In the genomic region with DNA sequence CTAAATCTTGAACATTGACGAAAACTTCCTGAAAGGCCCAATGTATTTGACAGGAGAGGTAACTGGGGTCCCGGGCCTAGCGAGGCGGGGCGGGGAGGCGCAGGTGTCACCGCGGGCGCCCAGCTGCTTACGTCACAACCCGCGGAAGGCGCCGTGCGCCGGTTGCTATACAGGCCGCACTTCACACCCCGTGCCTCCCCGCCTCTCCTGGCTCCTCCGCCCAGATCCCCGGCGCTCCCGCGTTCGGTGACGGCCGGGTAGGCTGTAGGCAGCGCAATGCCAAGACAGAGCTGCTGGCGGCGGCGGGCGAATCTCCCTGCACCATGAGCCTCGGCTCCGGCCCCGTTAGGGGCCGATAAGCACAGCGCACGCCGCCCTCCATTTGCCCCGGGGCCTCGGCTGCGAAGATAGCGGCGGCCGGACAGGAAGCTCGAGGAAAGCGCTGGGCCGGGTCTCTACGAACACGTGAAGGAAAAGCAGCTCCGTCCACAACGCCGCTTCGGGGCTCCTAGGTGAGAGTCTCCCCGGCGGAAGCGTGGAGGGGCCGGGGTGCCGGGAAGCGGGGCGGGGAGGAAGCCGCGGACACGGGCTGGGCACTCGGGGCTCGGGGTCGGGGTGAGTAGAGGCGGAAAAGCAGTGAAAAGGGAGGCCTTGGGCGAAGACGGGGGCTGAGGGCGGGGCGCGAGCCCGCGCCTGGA, we compare ENCODE assay signal across 1 cellular context.
TF ChIP-seq lines count a peak whose summit lies in the region.

Gene RNF138 (plus strand): TSS at position 151 of the 698 bp plus-strand sequence. CDS start 903 bp downstream, outside the sequence.

TF ChIP-seq in K562, 482 proteins besides CTCF, POLR2A, EP300 and RAD21 (continued from another document and continues in another):
- TF ChIP-seq RNF219 (CRISPR knock-in tag; IDR thresholded peaks at IDR 0.05) (no peak), ZNF699 (CRISPR knock-in tag; IDR thresholded peaks at IDR 0.05; ENCODE audit: insufficient replicate concordance) (no peak), ZNF121 (CRISPR knock-in tag; conservative IDR thresholded peaks at IDR 0.05) (no peak), ATF6 (CRISPR knock-in tag; IDR thresholded peaks at IDR 0.05) (peak; percentile 60; the same call in 1 of the 2 replicates), BDP1 (IDR thresholded peaks at IDR 0.05; ENCODE audit: insufficient read depth, insufficient read length) (no peak), POLR2B (IDR thresholded peaks at IDR 0.05; ENCODE audit: low read depth, partially characterized antibody) (peak; percentile 73), ZBTB7A (IDR thresholded peaks at IDR 0.05; ENCODE audit: borderline replicate concordance, control insufficient read depth, low read depth, low read length) (peak; percentile 50; the same call in 1 of the 2 replicates), BCOR (IDR thresholded peaks at IDR 0.05) (0 out of 2 replicates have a peak, but pooled peaks have one; percentile 40), ZNF324 (CRISPR knock-in tag; IDR thresholded peaks at IDR 0.05) (no peak), FOXA3 (CRISPR knock-in tag; conservative IDR thresholded peaks at IDR 0.05 in 1 of 2, IDR thresholded peaks at IDR 0.05 in 1 of 2) (no peak), E2F4 (CRISPR knock-in tag; IDR thresholded peaks at IDR 0.05; ENCODE audit: low read depth) (peak; percentile 33; the same call in 1 of the 2 replicates), NR1H2 (CRISPR knock-in tag; IDR thresholded peaks at IDR 0.05) (no peak), FOS (IDR thresholded peaks at IDR 0.05; ENCODE audit: extremely low read depth, insufficient read length) (no peak), LEF1 (IDR thresholded peaks at IDR 0.05) (no peak), CBFB (CRISPR knock-in tag; IDR thresholded peaks at IDR 0.05) (no peak), KLF16 (IDR thresholded peaks at IDR 0.05) (no peak), FOXK1 (CRISPR knock-in tag; IDR thresholded peaks at IDR 0.05; ENCODE audit: borderline replicate concordance) (peak; percentile 38; the same call in 1 of the 2 replicates), SMARCE1 (IDR thresholded peaks at IDR 0.05) (no peak), POU5F1 (IDR thresholded peaks at IDR 0.05; ENCODE audit: borderline replicate concordance, low read depth, low read length, partially characterized antibody) (no peak), ZC3H4 (CRISPR knock-in tag; IDR thresholded peaks at IDR 0.05; ENCODE audit: borderline replicate concordance) (no peak), COPS2 (conservative IDR thresholded peaks at IDR 0.05) (no peak), NFRKB (IDR thresholded peaks at IDR 0.05; ENCODE audit: low read depth) (peak; percentile 65; the same call in 1 of the 2 replicates), BACH1 (tag; IDR thresholded peaks at IDR 0.05) (no peak), ZNF444 (CRISPR knock-in tag; IDR thresholded peaks at IDR 0.05) (no peak), ZNF707 (CRISPR knock-in tag; conservative IDR thresholded peaks at IDR 0.05) (no peak), SMARCC2 (IDR thresholded peaks at IDR 0.05; ENCODE audit: low read depth) (no peak), PPARD (CRISPR knock-in tag; IDR thresholded peaks at IDR 0.05) (no peak), TAF9B (IDR thresholded peaks at IDR 0.05; ENCODE audit: partially characterized antibody) (no peak)
- TF ChIP-seq, protein P1, sequence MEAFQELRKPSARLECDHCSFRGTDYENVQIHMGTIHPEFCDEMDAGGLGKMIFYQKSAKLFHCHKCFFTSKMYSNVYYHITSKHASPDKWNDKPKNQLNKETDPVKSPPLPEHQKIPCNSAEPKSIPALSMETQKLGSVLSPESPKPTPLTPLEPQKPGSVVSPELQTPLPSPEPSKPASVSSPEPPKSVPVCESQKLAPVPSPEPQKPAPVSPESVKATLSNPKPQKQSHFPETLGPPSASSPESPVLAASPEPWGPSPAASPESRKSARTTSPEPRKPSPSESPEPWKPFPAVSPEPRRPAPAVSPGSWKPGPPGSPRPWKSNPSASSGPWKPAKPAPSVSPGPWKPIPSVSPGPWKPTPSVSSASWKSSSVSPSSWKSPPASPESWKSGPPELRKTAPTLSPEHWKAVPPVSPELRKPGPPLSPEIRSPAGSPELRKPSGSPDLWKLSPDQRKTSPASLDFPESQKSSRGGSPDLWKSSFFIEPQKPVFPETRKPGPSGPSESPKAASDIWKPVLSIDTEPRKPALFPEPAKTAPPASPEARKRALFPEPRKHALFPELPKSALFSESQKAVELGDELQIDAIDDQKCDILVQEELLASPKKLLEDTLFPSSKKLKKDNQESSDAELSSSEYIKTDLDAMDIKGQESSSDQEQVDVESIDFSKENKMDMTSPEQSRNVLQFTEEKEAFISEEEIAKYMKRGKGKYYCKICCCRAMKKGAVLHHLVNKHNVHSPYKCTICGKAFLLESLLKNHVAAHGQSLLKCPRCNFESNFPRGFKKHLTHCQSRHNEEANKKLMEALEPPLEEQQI (IDR thresholded peaks at IDR 0.05) = no peak
- TF ChIP-seq, protein P2, sequence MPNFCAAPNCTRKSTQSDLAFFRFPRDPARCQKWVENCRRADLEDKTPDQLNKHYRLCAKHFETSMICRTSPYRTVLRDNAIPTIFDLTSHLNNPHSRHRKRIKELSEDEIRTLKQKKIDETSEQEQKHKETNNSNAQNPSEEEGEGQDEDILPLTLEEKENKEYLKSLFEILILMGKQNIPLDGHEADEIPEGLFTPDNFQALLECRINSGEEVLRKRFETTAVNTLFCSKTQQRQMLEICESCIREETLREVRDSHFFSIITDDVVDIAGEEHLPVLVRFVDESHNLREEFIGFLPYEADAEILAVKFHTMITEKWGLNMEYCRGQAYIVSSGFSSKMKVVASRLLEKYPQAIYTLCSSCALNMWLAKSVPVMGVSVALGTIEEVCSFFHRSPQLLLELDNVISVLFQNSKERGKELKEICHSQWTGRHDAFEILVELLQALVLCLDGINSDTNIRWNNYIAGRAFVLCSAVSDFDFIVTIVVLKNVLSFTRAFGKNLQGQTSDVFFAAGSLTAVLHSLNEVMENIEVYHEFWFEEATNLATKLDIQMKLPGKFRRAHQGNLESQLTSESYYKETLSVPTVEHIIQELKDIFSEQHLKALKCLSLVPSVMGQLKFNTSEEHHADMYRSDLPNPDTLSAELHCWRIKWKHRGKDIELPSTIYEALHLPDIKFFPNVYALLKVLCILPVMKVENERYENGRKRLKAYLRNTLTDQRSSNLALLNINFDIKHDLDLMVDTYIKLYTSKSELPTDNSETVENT (CRISPR knock-in tag; IDR thresholded peaks at IDR 0.05) = peak; percentile 92
- TF ChIP-seq, protein P3, sequence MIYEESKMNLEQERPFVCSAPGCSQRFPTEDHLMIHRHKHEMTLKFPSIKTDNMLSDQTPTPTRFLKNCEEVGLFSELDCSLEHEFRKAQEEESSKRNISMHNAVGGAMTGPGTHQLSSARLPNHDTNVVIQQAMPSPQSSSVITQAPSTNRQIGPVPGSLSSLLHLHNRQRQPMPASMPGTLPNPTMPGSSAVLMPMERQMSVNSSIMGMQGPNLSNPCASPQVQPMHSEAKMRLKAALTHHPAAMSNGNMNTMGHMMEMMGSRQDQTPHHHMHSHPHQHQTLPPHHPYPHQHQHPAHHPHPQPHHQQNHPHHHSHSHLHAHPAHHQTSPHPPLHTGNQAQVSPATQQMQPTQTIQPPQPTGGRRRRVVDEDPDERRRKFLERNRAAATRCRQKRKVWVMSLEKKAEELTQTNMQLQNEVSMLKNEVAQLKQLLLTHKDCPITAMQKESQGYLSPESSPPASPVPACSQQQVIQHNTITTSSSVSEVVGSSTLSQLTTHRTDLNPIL (CRISPR knock-in tag; IDR thresholded peaks at IDR 0.05) = no peak
- TF ChIP-seq, protein P4, sequence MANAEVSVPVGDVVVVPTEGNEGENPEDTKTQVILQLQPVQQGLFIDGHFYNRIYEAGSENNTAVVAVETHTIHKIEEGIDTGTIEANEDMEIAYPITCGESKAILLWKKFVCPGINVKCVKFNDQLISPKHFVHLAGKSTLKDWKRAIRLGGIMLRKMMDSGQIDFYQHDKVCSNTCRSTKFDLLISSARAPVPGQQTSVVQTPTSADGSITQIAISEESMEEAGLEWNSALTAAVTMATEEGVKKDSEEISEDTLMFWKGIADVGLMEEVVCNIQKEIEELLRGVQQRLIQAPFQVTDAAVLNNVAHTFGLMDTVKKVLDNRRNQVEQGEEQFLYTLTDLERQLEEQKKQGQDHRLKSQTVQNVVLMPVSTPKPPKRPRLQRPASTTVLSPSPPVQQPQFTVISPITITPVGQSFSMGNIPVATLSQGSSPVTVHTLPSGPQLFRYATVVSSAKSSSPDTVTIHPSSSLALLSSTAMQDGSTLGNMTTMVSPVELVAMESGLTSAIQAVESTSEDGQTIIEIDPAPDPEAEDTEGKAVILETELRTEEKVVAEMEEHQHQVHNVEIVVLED (CRISPR knock-in tag; IDR thresholded peaks at IDR 0.05) = peak; percentile 57
- TF ChIP-seq, protein P5, sequence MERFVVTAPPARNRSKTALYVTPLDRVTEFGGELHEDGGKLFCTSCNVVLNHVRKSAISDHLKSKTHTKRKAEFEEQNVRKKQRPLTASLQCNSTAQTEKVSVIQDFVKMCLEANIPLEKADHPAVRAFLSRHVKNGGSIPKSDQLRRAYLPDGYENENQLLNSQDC (CRISPR knock-in tag; IDR thresholded peaks at IDR 0.05) = peak; percentile 29; the same call in 1 of the 2 replicates
- TF ChIP-seq, protein P6, sequence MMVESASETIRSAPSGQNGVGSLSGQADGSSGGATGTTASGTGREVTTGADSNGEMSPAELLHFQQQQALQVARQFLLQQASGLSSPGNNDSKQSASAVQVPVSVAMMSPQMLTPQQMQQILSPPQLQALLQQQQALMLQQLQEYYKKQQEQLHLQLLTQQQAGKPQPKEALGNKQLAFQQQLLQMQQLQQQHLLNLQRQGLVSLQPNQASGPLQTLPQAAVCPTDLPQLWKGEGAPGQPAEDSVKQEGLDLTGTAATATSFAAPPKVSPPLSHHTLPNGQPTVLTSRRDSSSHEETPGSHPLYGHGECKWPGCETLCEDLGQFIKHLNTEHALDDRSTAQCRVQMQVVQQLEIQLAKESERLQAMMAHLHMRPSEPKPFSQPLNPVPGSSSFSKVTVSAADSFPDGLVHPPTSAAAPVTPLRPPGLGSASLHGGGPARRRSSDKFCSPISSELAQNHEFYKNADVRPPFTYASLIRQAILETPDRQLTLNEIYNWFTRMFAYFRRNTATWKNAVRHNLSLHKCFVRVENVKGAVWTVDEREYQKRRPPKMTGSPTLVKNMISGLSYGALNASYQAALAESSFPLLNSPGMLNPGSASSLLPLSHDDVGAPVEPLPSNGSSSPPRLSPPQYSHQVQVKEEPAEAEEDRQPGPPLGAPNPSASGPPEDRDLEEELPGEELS (CRISPR knock-in tag; IDR thresholded peaks at IDR 0.05; ENCODE audit: borderline replicate concordance) = peak; percentile 75; the same call in 1 of the 2 replicates
